Comparison of ENCODE assay signal across 9 cellular contexts in the genomic region with DNA sequence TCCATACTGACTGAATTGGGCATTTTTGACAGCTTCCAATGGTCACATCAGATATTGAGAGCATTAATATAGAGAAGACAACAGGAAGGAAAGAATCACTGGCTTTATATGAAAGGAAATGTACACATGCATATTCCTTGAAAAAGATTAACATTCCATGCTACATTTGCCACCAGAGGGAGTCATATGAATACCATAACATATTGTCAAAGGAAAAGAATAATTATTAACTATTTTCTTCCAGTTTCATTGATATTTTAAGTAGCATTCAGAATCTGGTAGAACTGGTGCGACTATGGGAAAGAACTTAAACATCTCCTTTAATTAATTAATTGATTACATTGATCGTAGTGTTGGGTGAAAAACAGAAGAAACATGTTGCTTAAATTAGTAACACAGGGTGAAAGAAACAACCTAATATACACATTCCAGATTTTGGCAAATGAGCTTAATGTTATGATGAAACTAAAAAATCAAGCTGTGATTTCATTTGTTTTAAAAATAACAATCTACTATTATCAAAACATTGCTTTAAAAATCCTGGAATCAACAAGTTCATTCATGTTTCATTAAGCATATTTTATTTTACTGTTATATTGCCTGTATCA.
DNase-seq lines count a peak whose midpoint lies in the region; ATAC-seq, FAIRE-seq and TF ChIP-seq lines count a peak whose summit lies in the region.
"Had no signal": no experiment of that assay in that cellular context is flagged by ENCODE, and none has a peak within 500 bp of the region (broad histone marks: within the 10 kb centered on the region; RNA-seq: fewer than 3 reads in every experiment).

No MANE protein-coding gene starts in this region.

- TF ChIP-seq POLR2A in A549 (IDR thresholded peaks at IDR 0.05; ENCODE audit: low read length), result no peak
- no peak for TF ChIP-seq POLR2A in ovary (IDR thresholded peaks at IDR 0.05)

- in situ Hi-C loops in GM13977 (cut with MboI; ENCODE audit: low pct_unique_long_range_greater_than_20kb, low sequenced_read_pairs, unreplicated experiment), result no loop called here

- FAIRE-seq in A549 (lab: Jason Lieb, UNC), result peak; percentile 80
- peak; percentile 26 for FAIRE-seq in frontal cortex (lab: Jason Lieb, UNC)

- intact Hi-C loops in ovary (cut with DNase I), result loop anchor here in 1 of 4 donors (10.0 kb wide), 1 partner anchor 390 kb away; no protein-coding TSS in a partner anchor

- WGBS in A549 (ENCODE audit: missing lambda C conversion rate), result 1% methylated on average over 2 of the region's 2 CpGs
- 27 to 55% (median 30%) methylated on average over 2 of the region's 2 CpGs for WGBS in ovary, 3 donors

- peaks cover 9% of the 10 kb centered on the region for H3K9me3 Mint-ChIP-seq in activated T-helper 17 cell treated with anti-CD3 and anti-CD28 coated beads, Interleukin-2, amount 50 U/mL, for 72 hours
- H3K9me3 Mint-ChIP-seq: dendritic cell treated with granulocyte-macrophage colony-stimulating factor and Interleukin-4, amounts not matched to agents 40 ng/mL and 50 ng/mL, for 4 days had no signal

- CTCF ChIA-PET in A549 (lab: Yijun Ruan, JAX), result interaction anchor here (0.6 to 1.8 kb wide), 5 partner anchors 13 to 680 kb away, joined by 3 to 5 read pairs (median 3); no protein-coding TSS in a partner anchor

- POLR2A ChIA-PET in A549 (lab: Yijun Ruan, JAX), result no interaction called here

- H3K27ac Mint-ChIP-seq in activated T-helper 17 cell treated with anti-CD3 and anti-CD28 coated beads, Interleukin-2, amount 50 U/mL, for 72 hours, result no peak overlapping the region
- H3K27ac Mint-ChIP-seq: dendritic cell treated with granulocyte-macrophage colony-stimulating factor and Interleukin-4, amounts not matched to agents 40 ng/mL and 50 ng/mL, for 4 days had no signal

- H3K36me3 ChIP-seq in ovary, result no peaks in the 10 kb centered on the region

- no peaks in the 10 kb centered on the region for H3K27me3 ChIP-seq in ovary

- H3K4me3 ChIP-seq in A549 (no peak overlapping the region), ovary (no peak overlapping the region)

- peak in 1 of 2 experiments; percentile 48; a peak in 2 of 6 replicates for ATAC-seq in A549
- ATAC-seq in activated T-helper 17 cell treated with anti-CD3 and anti-CD28 coated beads, Interleukin-2, amount 50 U/mL, for 72 hours (replicated peaks), result no peak

- peak; percentile 53 to 55 for TF ChIP-seq RAD21 in A549 (conservative IDR thresholded peaks at IDR 0.05 in 1 of 2, IDR thresholded peaks at IDR 0.05 in 1 of 2)

- H3K27ac ChIP-seq in A549 (no peak overlapping the region), ovary (no peak overlapping the region)

- no peaks in the 10 kb centered on the region for H3K27me3 Mint-ChIP-seq in activated T-helper 17 cell treated with anti-CD3 and anti-CD28 coated beads, Interleukin-2, amount 50 U/mL, for 72 hours
- H3K27me3 Mint-ChIP-seq: dendritic cell treated with granulocyte-macrophage colony-stimulating factor and Interleukin-4, amounts not matched to agents 40 ng/mL and 50 ng/mL, for 4 days had no signal

- H3K9me3 ChIP-seq in A549, result no peaks in the 10 kb centered on the region
- H3K9me3 ChIP-seq in ovary, result no peaks in the 10 kb centered on the region

- H3K4me1 Mint-ChIP-seq in activated T-helper 17 cell treated with anti-CD3 and anti-CD28 coated beads, Interleukin-2, amount 50 U/mL, for 72 hours, result no peaks in the 10 kb centered on the region

- H3K4me1 ChIP-seq in A549 (no peaks in the 10 kb centered on the region), ovary (ENCODE audit: insufficient read depth) (no peaks in the 10 kb centered on the region)

- H3K4me3 Mint-ChIP-seq in activated T-helper 17 cell treated with anti-CD3 and anti-CD28 coated beads, Interleukin-2, amount 50 U/mL, for 72 hours, result no peak overlapping the region
- H3K4me3 Mint-ChIP-seq: dendritic cell treated with granulocyte-macrophage colony-stimulating factor and Interleukin-4, amounts not matched to agents 40 ng/mL and 50 ng/mL, for 4 days had no signal

- no peak for TF ChIP-seq EP300 in A549 (IDR thresholded peaks at IDR 0.05)
- TF ChIP-seq EP300 in ovary (IDR thresholded peaks at IDR 0.05), result no peak

- no peak overlapping the region for H3K4me2 ChIP-seq in A549

- DNase-seq in A549 (ENCODE audit: low read depth in 1 of 2, low spot score in 1 of 2) (peak; percentile 5 to 30), GM13977 (ENCODE audit: low spot score) (no peak), SK-N-DZ (ENCODE audit: low spot score) (peak; percentile 21), frontal cortex (ENCODE audit: low spot score in 2 of 2) (peak; percentile 18 to 30), NCI-H2171 (lab: John Stamatoyannopoulos, UW) (no peak), NCI-H2196 (lab: John Stamatoyannopoulos, UW; ENCODE audit: unreplicated experiment) (no peak), ovary (no peak)

- TF ChIP-seq CTCF in A549 (IDR thresholded peaks at IDR 0.05), result peak; percentile 49
- peak; percentile 38 for TF ChIP-seq CTCF in GM13977 (IDR thresholded peaks at IDR 0.05; ENCODE audit: extremely low read depth, insufficient read depth, missing control alignments)
- TF ChIP-seq CTCF in ovary (IDR thresholded peaks at IDR 0.05), result no peak

- H3K36me3 Mint-ChIP-seq in activated T-helper 17 cell treated with anti-CD3 and anti-CD28 coated beads, Interleukin-2, amount 50 U/mL, for 72 hours (ENCODE audit: low read depth), result no peaks in the 10 kb centered on the region

TF ChIP-seq in A549, 52 proteins besides CTCF, POLR2A, EP300 and RAD21:
- TF ChIP-seq, protein P1, sequence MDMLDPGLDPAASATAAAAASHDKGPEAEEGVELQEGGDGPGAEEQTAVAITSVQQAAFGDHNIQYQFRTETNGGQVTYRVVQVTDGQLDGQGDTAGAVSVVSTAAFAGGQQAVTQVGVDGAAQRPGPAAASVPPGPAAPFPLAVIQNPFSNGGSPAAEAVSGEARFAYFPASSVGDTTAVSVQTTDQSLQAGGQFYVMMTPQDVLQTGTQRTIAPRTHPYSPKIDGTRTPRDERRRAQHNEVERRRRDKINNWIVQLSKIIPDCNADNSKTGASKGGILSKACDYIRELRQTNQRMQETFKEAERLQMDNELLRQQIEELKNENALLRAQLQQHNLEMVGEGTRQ (IDR thresholded peaks at IDR 0.05), result no peak
- TF ChIP-seq SMC3 (IDR thresholded peaks at IDR 0.05), result peak; percentile 60
- TF ChIP-seq ZC3H11A (IDR thresholded peaks at IDR 0.05), result no peak

Comparison
In these comparisons a context has a peak if more than half of its experiments do, and no peak if none do; other contexts are left out.
1. DNase-seq: peak in A549 (2 of 2), SK-N-DZ (single experiment) and frontal cortex (2 of 2); none in GM13977 (single experiment), NCI-H2171 (single experiment), NCI-H2196 (single experiment) and ovary (0 of 5).
2. CTCF ChIP-seq: peak in A549 (single experiment) and GM13977 (single experiment); none in ovary (0 of 3).